Comparison of ENCODE assay signal across 8 cellular contexts in the genomic region with DNA sequence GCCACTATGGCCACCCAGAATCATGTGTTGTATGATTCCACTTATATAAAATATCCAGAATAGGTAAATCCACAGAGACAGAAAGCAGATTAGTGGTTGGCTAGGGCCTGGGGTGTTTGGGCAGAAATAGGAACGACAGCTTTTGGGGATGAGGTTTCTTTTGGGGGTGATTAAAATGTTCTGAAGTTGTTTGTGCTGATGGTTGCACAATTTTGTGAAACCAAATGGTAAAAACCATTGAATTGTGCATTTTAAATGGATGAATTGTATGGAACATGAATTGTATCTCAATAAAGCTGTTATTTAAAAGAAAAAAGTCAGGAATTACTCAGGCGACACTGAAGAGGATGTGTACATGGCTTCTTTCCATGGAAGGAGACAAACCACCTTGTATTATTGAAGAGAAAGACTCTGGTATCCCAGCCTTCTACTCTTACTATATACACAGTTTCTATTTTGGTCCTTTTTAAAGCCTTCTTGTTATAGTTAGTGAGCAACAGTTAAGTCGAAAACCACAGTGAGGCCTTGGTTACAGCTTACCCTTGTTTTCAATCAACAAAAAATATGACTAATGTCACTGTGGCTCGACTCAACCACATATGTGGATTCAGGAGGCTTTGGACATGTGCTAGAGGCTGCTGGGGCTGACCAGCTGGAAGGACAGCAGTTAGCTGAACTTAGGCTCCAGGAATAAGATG. TPM values are rescaled to one million over a fixed set of nuclear protein-coding genes. Genes with fewer than 3 reads are reported as not detected.
A peak's percentile ranks its signal among the peaks of the same experiment; 100 is the strongest.
DNase-seq lines count a peak whose midpoint lies in the region; ATAC-seq and TF ChIP-seq lines count a peak whose summit lies in the region.

No MANE protein-coding gene starts in this region.

- H3K9ac ChIP-seq in KMS-11 = peak overlapping the region; percentile 76

- H3K4me3 ChIP-seq in GM12864 (ENCODE audit: low read depth, low read length) = no peak overlapping the region
- H3K4me3 ChIP-seq in KMS-11 (IDR thresholded peaks at IDR 0.05; ENCODE audit: insufficient read depth, low read depth, low read length) = no peak overlapping the region
- H3K4me3 ChIP-seq in astrocyte of the cerebellum (ENCODE audit: low read depth, low read length) = no peak overlapping the region
- H3K4me3 ChIP-seq in spleen = no peak overlapping the region

- H3K27ac ChIP-seq in KMS-11 (peak overlapping the region; percentile 96), spleen (peak overlapping the region in 1 of 8 donors; percentile 3)

- H2AFZ ChIP-seq in KMS-11 (ENCODE audit: low read depth) = peak overlapping the region; percentile 10; the same call in 1 of the 2 replicates

- intact Hi-C loops in spleen (cut with DNase I; ENCODE audit: low total_unique reads) = no loop called here

- peak overlapping the region; percentile 77 for H3K4me2 ChIP-seq in KMS-11

- H3K27me3 ChIP-seq in KMS-11 (ENCODE audit: insufficient read depth, low read depth) = no peaks in the 10 kb centered on the region
- H3K27me3 ChIP-seq in spleen (replicated peaks in 1 of 7) = no peaks in the 10 kb centered on the region

- peaks cover 98% of the 10 kb centered on the region for H3K4me1 ChIP-seq in KMS-11 (ENCODE audit: low read depth, poor library complexity, severe bottlenecking)
- H3K4me1 ChIP-seq in spleen = peaks cover 8 to 53% (median 18%) of the 10 kb centered on the region in 6 donors

- ATAC-seq in GM21576 (IDR thresholded peaks at IDR 0.05; ENCODE audit: unreplicated experiment) = peak; percentile 81

- no peaks in the 10 kb centered on the region for H3K27me3 Mint-ChIP-seq in osteocyte (ENCODE audit: unreplicated experiment)

- H3K79me2 ChIP-seq in KMS-11 (ENCODE audit: insufficient read depth, low read depth) = peaks cover 10% of the 10 kb centered on the region; the same call in 1 of the 2 replicates

- H3K36me3 ChIP-seq in KMS-11 (ENCODE audit: insufficient read depth) (no peaks in the 10 kb centered on the region), spleen (peaks cover 0 to 5% (median 0%) of the 10 kb centered on the region in 6 donors)

- no peaks in the 10 kb centered on the region for H3K9me3 ChIP-seq in spleen

- TF ChIP-seq CTCF in GM12864 (IDR thresholded peaks at IDR 0.05; ENCODE audit: low read depth, low read length, missing control alignments) (no peak), KMS-11 (conservative IDR thresholded peaks at IDR 0.05; ENCODE audit: low read depth, low read length) (no peak), astrocyte of the cerebellum (IDR thresholded peaks at IDR 0.05; ENCODE audit: low read depth, low read length, missing control alignments) (no peak), osteocyte (IDR thresholded peaks at IDR 0.05) (no peak), spleen (IDR thresholded peaks at IDR 0.05 in 8 of 11, conservative IDR thresholded peaks at IDR 0.05 in 3 of 11) (no peak)

- no peak overlapping the region for H3K4me3 Mint-ChIP-seq in osteocyte (ENCODE audit: unreplicated experiment)

- DNase-seq in GM12864 (ENCODE audit: low read depth) = peak; percentile 57
- DNase-seq in astrocyte of the cerebellum (ENCODE audit: low read depth) = peak; percentile 89
- no peak for DNase-seq in osteocyte (ENCODE audit: extremely low spot score, unreplicated experiment)
- DNase-seq in spleen = no peak
- DNase-seq in ureter (ENCODE audit: low spot score) = no peak
- no peak for DNase-seq in islet precursor cell

- in situ Hi-C loops in astrocyte of the cerebellum (cut with HindIII; ENCODE audit: low sequenced_read_pairs) = no loop called here

- peak overlapping the region; percentile 23 for H3K27ac Mint-ChIP-seq in osteocyte (ENCODE audit: unreplicated experiment)

- peaks cover 19% of the 10 kb centered on the region for H3K4me1 Mint-ChIP-seq in osteocyte (ENCODE audit: unreplicated experiment)

- WGBS in spleen, 5 donors = 35 to 61% (median 51%) methylated on average over 4 of the region's 4 CpGs

- no peaks in the 10 kb centered on the region for H3K9me3 Mint-ChIP-seq in osteocyte (ENCODE audit: unreplicated experiment)

- H3K36me3 Mint-ChIP-seq in osteocyte (ENCODE audit: unreplicated experiment) = no peaks in the 10 kb centered on the region

- no peaks in the 10 kb centered on the region for H4K20me1 ChIP-seq in KMS-11 (ENCODE audit: insufficient read depth)

- TF ChIP-seq POLR2A in spleen (IDR thresholded peaks at IDR 0.05) = no peak

RNA-seq across cellular contexts. Expression of a gene that starts 57.1 kb away (rescaled TPM):
- total RNA-seq in osteocyte (72.9 and 75.6 TPM in 2 replicates), spleen (100 to 1,000 TPM; 132 to 215 (median 140) TPM), ureter (120 TPM)
- polyA plus RNA-seq in spleen = 10 to 100 TPM; 11.5 to 20.4 (median 14.5) TPM

Comparison
In these comparisons a context has a peak if more than half of its experiments do, and no peak if none do; other contexts are left out.
1. DNase-seq: peak in GM12864 (single experiment) and astrocyte of the cerebellum (single experiment); none in osteocyte (single experiment), spleen (single experiment), ureter (single experiment) and islet precursor cell (single experiment).